12 cellular contexts compared by ENCODE assay signal in the genomic region with DNA sequence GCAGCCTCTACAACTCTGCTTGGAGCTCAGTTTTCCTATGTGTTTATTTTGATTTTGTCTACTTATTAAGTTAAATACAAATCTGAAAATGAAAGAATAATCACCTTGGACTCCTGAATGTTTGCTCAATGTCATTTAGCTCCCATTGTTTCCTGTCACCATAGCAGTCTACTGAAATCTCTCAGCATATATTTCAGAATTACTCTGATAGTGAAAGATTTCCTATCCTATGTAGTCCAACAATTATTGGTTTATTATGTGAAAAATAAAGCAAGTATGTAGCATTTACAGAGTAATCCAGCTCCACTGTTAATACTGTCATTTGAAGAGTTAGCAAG.
DNase-seq lines count a peak whose midpoint lies in the region; ATAC-seq and TF ChIP-seq lines count a peak whose summit lies in the region.
"Had no signal": no experiment of that assay in that cellular context is flagged by ENCODE, and none has a peak within 500 bp of the region (broad histone marks: within the 10 kb centered on the region; RNA-seq: fewer than 3 reads in every experiment).

No MANE protein-coding gene starts in this region.

- H3K36me3 ChIP-seq in cardiac muscle cell (no peaks in the 10 kb centered on the region), upper lobe of right lung (no peaks in the 10 kb centered on the region)
- H3K36me3 ChIP-seq in CD8-positive, alpha-beta memory T cell (ENCODE audit: insufficient read depth, low read length), result no peaks in the 10 kb centered on the region

- H3K36me3 Mint-ChIP-seq in osteocyte (ENCODE audit: unreplicated experiment), result peaks cover 23% of the 10 kb centered on the region
- no peaks in the 10 kb centered on the region for H3K36me3 Mint-ChIP-seq in CD8-positive, alpha-beta memory T cell

- ATAC-seq in left cardiac atrium (no peak), upper lobe of right lung (no peak), GM21737 (IDR thresholded peaks at IDR 0.05; ENCODE audit: unreplicated experiment) (no peak)

- H3K27me3 ChIP-seq in cardiac muscle cell (no peaks in the 10 kb centered on the region), upper lobe of right lung (no peaks in the 10 kb centered on the region)
- peaks cover 5% of the 10 kb centered on the region for H3K27me3 ChIP-seq in CD8-positive, alpha-beta memory T cell (ENCODE audit: insufficient read depth, low read length, poor library complexity, severe bottlenecking)

- peak overlapping the region; percentile 69 for H3K27ac Mint-ChIP-seq in osteocyte (ENCODE audit: unreplicated experiment)
- H3K27ac Mint-ChIP-seq in CD8-positive, alpha-beta memory T cell, result no peak overlapping the region
- H3K27ac Mint-ChIP-seq: activated T-helper 1 cell treated with anti-CD3 and anti-CD28 coated beads, Interleukin-12 subunit alpha, Interleukin-12 subunit beta, Interleukin-2, Interleukin-4 antibody, amounts not matched to agents 30 ng/mL and 10 ng/mL and 1 ng/mL, durations not matched to agents 14 hours and 24 hours and 36 hours; dendritic cell treated with granulocyte-macrophage colony-stimulating factor and Interleukin-4, amounts not matched to agents 40 ng/mL and 50 ng/mL, for 4 days had no signal

- CTCF ChIA-PET in CD8-positive, alpha-beta memory T cell (lab: Charles Lee), result no interaction called here

- H3K9me3 ChIP-seq in cardiac muscle cell (ENCODE audit: low read depth), result no peaks in the 10 kb centered on the region
- H3K9me3 ChIP-seq in upper lobe of right lung, result no peaks in the 10 kb centered on the region
- no peaks in the 10 kb centered on the region for H3K9me3 ChIP-seq in CD8-positive, alpha-beta memory T cell (ENCODE audit: low read length)

- TF ChIP-seq CTCF in cardiac muscle cell (IDR thresholded peaks at IDR 0.05; ENCODE audit: low read depth, low read length) (no peak), osteocyte (IDR thresholded peaks at IDR 0.05) (no peak), upper lobe of right lung (IDR thresholded peaks at IDR 0.05) (no peak)

- no peaks in the 10 kb centered on the region for H3K27me3 Mint-ChIP-seq in osteocyte (ENCODE audit: unreplicated experiment)
- H3K27me3 Mint-ChIP-seq in CD8-positive, alpha-beta memory T cell, result peaks cover 14 to 46% of the 10 kb centered on the region in 2 donors

- H3K9me3 Mint-ChIP-seq in osteocyte (ENCODE audit: unreplicated experiment), result no peaks in the 10 kb centered on the region
- H3K9me3 Mint-ChIP-seq in CD8-positive, alpha-beta memory T cell, result no peaks in the 10 kb centered on the region
- H3K9me3 Mint-ChIP-seq: activated T-helper 1 cell treated with anti-CD3 and anti-CD28 coated beads, Interleukin-12 subunit alpha, Interleukin-12 subunit beta, Interleukin-2, Interleukin-4 antibody, amounts not matched to agents 30 ng/mL and 10 ng/mL and 1 ng/mL, durations not matched to agents 14 hours and 24 hours and 36 hours; dendritic cell treated with granulocyte-macrophage colony-stimulating factor and Interleukin-4, amounts not matched to agents 40 ng/mL and 50 ng/mL, for 4 days had no signal

- no peak overlapping the region for H3K4me3 Mint-ChIP-seq in osteocyte (ENCODE audit: unreplicated experiment)
- H3K4me3 Mint-ChIP-seq in CD8-positive, alpha-beta memory T cell, result no peak overlapping the region
- H3K4me3 Mint-ChIP-seq: activated T-helper 1 cell treated with anti-CD3 and anti-CD28 coated beads, Interleukin-12 subunit alpha, Interleukin-12 subunit beta, Interleukin-2, Interleukin-4 antibody, amounts not matched to agents 30 ng/mL and 10 ng/mL and 1 ng/mL, durations not matched to agents 14 hours and 24 hours and 36 hours; dendritic cell treated with granulocyte-macrophage colony-stimulating factor and Interleukin-4, amounts not matched to agents 40 ng/mL and 50 ng/mL, for 4 days had no signal

- intact Hi-C loops in left cardiac atrium (cut with DNase I), result no loop called here
- intact Hi-C loops in upper lobe of right lung (cut with DNase I), result no loop called here

- H3K4me1 ChIP-seq in cardiac muscle cell (ENCODE audit: low read depth) (peaks cover 11% of the 10 kb centered on the region), upper lobe of right lung (peaks cover 32% of the 10 kb centered on the region)
- no peaks in the 10 kb centered on the region for H3K4me1 ChIP-seq in CD8-positive, alpha-beta memory T cell (ENCODE audit: insufficient read depth, low read length)

- peaks cover 74% of the 10 kb centered on the region for H3K4me1 Mint-ChIP-seq in osteocyte (ENCODE audit: unreplicated experiment)
- H3K4me1 Mint-ChIP-seq in CD8-positive, alpha-beta memory T cell, result no peaks in the 10 kb centered on the region

- no peak overlapping the region for H3K4me3 ChIP-seq in cardiac muscle cell
- H3K4me3 ChIP-seq in upper lobe of right lung, result no peak overlapping the region
- H3K4me3 ChIP-seq in CD8-positive, alpha-beta memory T cell (ENCODE audit: low read length), result no peak overlapping the region

- POLR2A ChIA-PET in CD8-positive, alpha-beta memory T cell (lab: Charles Lee), result no interaction called here

- DNase-seq in cardiac muscle cell (ENCODE audit: low read depth in 1 of 2, low spot score in 1 of 2), result no peak
- DNase-seq in left cardiac atrium, result no peak
- no peak for DNase-seq in epithelial cell of prostate (ENCODE audit: low read depth, low spot score)
- DNase-seq in osteocyte (ENCODE audit: extremely low spot score, unreplicated experiment), result no peak
- no peak for DNase-seq in upper lobe of right lung
- DNase-seq in activated CD4-positive, CD25-positive, alpha-beta regulatory T cell (lab: John Stamatoyannopoulos, UW), result no peak
- no peak for DNase-seq in CD8-positive, alpha-beta memory T cell
- DNase-seq: NCI-H774, T-helper 9 cell had no signal

- H3K27ac ChIP-seq in cardiac muscle cell (peak overlapping the region; percentile 1), epithelial cell of prostate (peak overlapping the region; percentile 80), upper lobe of right lung (peak overlapping the region; percentile 27)
- no peak overlapping the region for H3K27ac ChIP-seq in CD8-positive, alpha-beta memory T cell (ENCODE audit: low read depth, low read length)
